ENCODE assay signal across 1 cellular context in genomic region chr1:223513309-223513708, GRCh38.
TF ChIP-seq lines count a peak whose summit lies in the region.

No MANE protein-coding gene starts in this region.

TF ChIP-seq in HEK293, 187 proteins besides CTCF, POLR2A, EP300 and RAD21 (continued from another document):
- 0 out of 2 replicates have a peak, but pooled peaks have one; percentile 16 for TF ChIP-seq TRIM28 (IDR thresholded peaks at IDR 0.05; ENCODE audit: borderline replicate concordance, low read length)
- TF ChIP-seq, protein P1, sequence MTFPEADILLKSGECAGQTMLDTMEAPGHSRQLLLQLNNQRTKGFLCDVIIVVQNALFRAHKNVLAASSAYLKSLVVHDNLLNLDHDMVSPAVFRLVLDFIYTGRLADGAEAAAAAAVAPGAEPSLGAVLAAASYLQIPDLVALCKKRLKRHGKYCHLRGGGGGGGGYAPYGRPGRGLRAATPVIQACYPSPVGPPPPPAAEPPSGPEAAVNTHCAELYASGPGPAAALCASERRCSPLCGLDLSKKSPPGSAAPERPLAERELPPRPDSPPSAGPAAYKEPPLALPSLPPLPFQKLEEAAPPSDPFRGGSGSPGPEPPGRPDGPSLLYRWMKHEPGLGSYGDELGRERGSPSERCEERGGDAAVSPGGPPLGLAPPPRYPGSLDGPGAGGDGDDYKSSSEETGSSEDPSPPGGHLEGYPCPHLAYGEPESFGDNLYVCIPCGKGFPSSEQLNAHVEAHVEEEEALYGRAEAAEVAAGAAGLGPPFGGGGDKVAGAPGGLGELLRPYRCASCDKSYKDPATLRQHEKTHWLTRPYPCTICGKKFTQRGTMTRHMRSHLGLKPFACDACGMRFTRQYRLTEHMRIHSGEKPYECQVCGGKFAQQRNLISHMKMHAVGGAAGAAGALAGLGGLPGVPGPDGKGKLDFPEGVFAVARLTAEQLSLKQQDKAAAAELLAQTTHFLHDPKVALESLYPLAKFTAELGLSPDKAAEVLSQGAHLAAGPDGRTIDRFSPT (tag by site-specific recombination; IDR thresholded peaks at IDR 0.05), result no peak
- TF ChIP-seq SCRT1 (tag by site-specific recombination; IDR thresholded peaks at IDR 0.05; ENCODE audit: borderline replicate concordance), result peak; percentile 65; the same call in 1 of the 2 replicates
